ENCODE assay signal across 33 cellular contexts in genomic region chr5:87321605-87322004, GRCh38.
"Had no signal": no experiment of that assay in that cellular context is flagged by ENCODE, and none has a peak within 500 bp of the region (broad histone marks: within the 10 kb centered on the region; RNA-seq: fewer than 3 reads in every experiment).

No MANE protein-coding gene starts in this region.

- DNase-seq: activated effector memory CD4-positive, alpha-beta T cell treated with anti-CD3 and anti-CD28 coated beads, Interleukin-2, amount 50 U/mL, for 16 hours; activated effector memory CD4-positive, alpha-beta T cell treated with Interleukin-2 at 50 U/mL for 16 hours; activated gamma-delta T cell; activated gamma-delta T cell treated with Interleukin-2 at 50 U/mL for 16 hours; activated naive CD4-positive, alpha-beta T cell; activated naive CD4-positive, alpha-beta T cell treated with anti-CD3 and anti-CD28 coated beads for 36 hours; activated naive CD4-positive, alpha-beta T cell treated with anti-CD3 and anti-CD28 coated beads, Interleukin-2, amount 10 ng/mL, durations not matched to agents 7 days and 5 days; activated naive CD4-positive, alpha-beta T cell treated with anti-CD3 and anti-CD28 coated beads, Interleukin-2, amount 50 U/mL, for 16 hours; activated naive CD4-positive, alpha-beta T cell treated with Interleukin-2 at 50 U/mL for 16 hours; activated naive CD8-positive, alpha-beta T cell treated with anti-CD3 and anti-CD28 coated beads for 36 hours; activated naive CD8-positive, alpha-beta T cell treated with anti-CD3 and anti-CD28 coated beads, Interleukin-2, amount 10 ng/mL, durations not matched to agents 7 days and 5 days; activated naive CD8-positive, alpha-beta T cell treated with anti-CD3 and anti-CD28 coated beads, Interleukin-2, amount 50 U/mL, for 24 hours; activated T-cell treated with anti-CD3 and anti-CD28 coated beads, Interleukin-2, amount 50 U/mL, for 4 hours; activated T-cell treated with anti-CD3 and anti-CD28 coated beads, Interleukin-2, amount 50 U/mL, for 48 hours; activated T-cell treated with anti-CD3 and anti-CD28 coated beads, Interleukin-2, amount 50 U/mL, for 72 hours; adrenal gland; amniotic stem cell; amygdala; anterior cingulate cortex; aorta; body of pancreas; brain microvascular endothelial cell; caudate nucleus; central memory CD4-positive, alpha-beta T cell; cerebellar nuclear complex had no signal

- H3K4me1 ChIP-seq: adrenal gland, body of pancreas, breast epithelium had no signal

- H3K36me3 ChIP-seq: adrenal gland, ascending aorta, brain microvascular endothelial cell, breast epithelium, cardiac muscle cell had no signal

- ATAC-seq: activated naive CD4-positive, alpha-beta T cell treated with anti-CD3 and anti-CD28 coated beads, Interleukin-2, amount 50 U/mL, for 72 hours; activated naive CD8-positive, alpha-beta T cell treated with anti-CD3 and anti-CD28 coated beads, Interleukin-2, amount 50 U/mL, for 24 hours; activated T-cell treated with anti-CD3 and anti-CD28 coated beads, Interleukin-2, amount 50 U/mL, for 4 hours; activated T-cell treated with anti-CD3 and anti-CD28 coated beads, Interleukin-2, amount 50 U/mL, for 72 hours; activated T-helper 17 cell treated with anti-CD3 and anti-CD28 coated beads, Interleukin-2, amount 50 U/mL, for 72 hours; body of pancreas had no signal

- FAIRE-seq: astrocyte, bronchial epithelial cell, colon had no signal

- H3K27me3 ChIP-seq: adrenal gland, ascending aorta, body of pancreas, brain microvascular endothelial cell, breast epithelium, cardiac muscle cell had no signal

- H3K9me3 ChIP-seq: adrenal gland, ascending aorta, body of pancreas, breast epithelium had no signal

- H3K4me3 ChIP-seq: adrenal gland, ascending aorta, body of pancreas, breast epithelium, cardiac muscle cell had no signal

- H3K27ac ChIP-seq: adrenal gland, ascending aorta, body of pancreas, brain microvascular endothelial cell, breast epithelium, cardiac muscle cell had no signal
